1 cellular context compared by ENCODE assay signal in genomic region chr19:12933287-12934072, GRCh38.
A peak's percentile ranks its signal among the peaks of the same experiment; 100 is the strongest.
TF ChIP-seq lines count a peak whose summit lies in the region.

Gene FARSA (minus strand): TSS chr19:12933711. CDS start chr19:12933696, 15 bp downstream.

TF ChIP-seq in GM23338, 12 proteins besides CTCF, POLR2A, EP300 and RAD21 (continued from another document):
- TF ChIP-seq ZNF462 (CRISPR knock-in tag; IDR thresholded peaks at IDR 0.05) (no peak), POLR2AphosphoS5 (IDR thresholded peaks at IDR 0.05; ENCODE audit: low read depth) (peak; percentile 99), REST (IDR thresholded peaks at IDR 0.05; ENCODE audit: unreplicated experiment) (no peak), EZH2 (IDR thresholded peaks at IDR 0.05; ENCODE audit: low read depth, unreplicated experiment) (no peak), NANOG (IDR thresholded peaks at IDR 0.05; ENCODE audit: borderline replicate concordance) (no peak), STAT1 (IDR thresholded peaks at IDR 0.05; ENCODE audit: unreplicated experiment) (no peak), EZH2phosphoT487 (IDR thresholded peaks at IDR 0.05; ENCODE audit: unreplicated experiment) (no peak)
TF ChIP-seq in GM23338: peak in this region for 4.
